10 cellular contexts compared by ENCODE assay signal in genomic region chr10:50988792-50989191, GRCh38.
DNase-seq lines count a peak whose midpoint lies in the region; ATAC-seq and TF ChIP-seq lines count a peak whose summit lies in the region.
"Had no signal": no experiment of that assay in that cellular context is flagged by ENCODE, and none has a peak within 500 bp of the region (broad histone marks: within the 10 kb centered on the region; RNA-seq: fewer than 3 reads in every experiment).

No MANE protein-coding gene starts in this region.

- H3K4me1 Mint-ChIP-seq in naive thymus-derived CD4-positive, alpha-beta T cell = peaks cover 0 to 20% (median 8%) of the 10 kb centered on the region in 7 donors

- intact Hi-C loops in heart left ventricle (cut with DNase I) (loop anchor here in 4 of 10 donors (5.0 to 10.0 kb wide), 2 partner anchors 201 to 1496 kb away; no protein-coding TSS in a partner anchor), cardiac septum (cut with DNase I) (loop anchor here (5.0 kb wide), 1 partner anchor 46 kb away; no protein-coding TSS in a partner anchor), uterus (cut with DNase I; ENCODE audit: low total_unique reads) (no loop called here)
- intact Hi-C loops in naive thymus-derived CD4-positive, alpha-beta T cell (cut with micrococcal nuclease) = loop anchor here in 1 of 2 donors (5.0 kb wide), 1 partner anchor 434 kb away; no protein-coding TSS in a partner anchor

- TF ChIP-seq CTCF in heart left ventricle (IDR thresholded peaks at IDR 0.05) (peak; percentile 18 to 60 (median 44)), SU-DHL-6 (IDR thresholded peaks at IDR 0.05; ENCODE audit: insufficient read depth, low read length, poor library complexity, severe bottlenecking) (peak; percentile 40), hepatocyte (IDR thresholded peaks at IDR 0.05; ENCODE audit: poor library complexity) (peak; percentile 52), uterus (IDR thresholded peaks at IDR 0.05) (peak; percentile 22 to 46 (median 32))

- H3K9me2 ChIP-seq in SU-DHL-6 (replicated peaks; ENCODE audit: insufficient read depth, low read length) (no peaks in the 10 kb centered on the region), hepatocyte (replicated peaks; ENCODE audit: insufficient read depth) (no peaks in the 10 kb centered on the region)

- H3K4me3 ChIP-seq in heart left ventricle = peak overlapping the region in 8 of 12 donors; percentile 15 to 90 (median 77)
- no peak overlapping the region for H3K4me3 ChIP-seq in SU-DHL-6 (ENCODE audit: insufficient read depth, low read length, poor library complexity, severe bottlenecking)
- H3K4me3 ChIP-seq in hepatocyte = no peak overlapping the region
- no peak overlapping the region for H3K4me3 ChIP-seq in uterus
- no peak overlapping the region for H3K4me3 ChIP-seq in naive thymus-derived CD4-positive, alpha-beta T cell (ENCODE audit: low read length)
- H3K4me3 ChIP-seq: SJCRH30, skin epidermis had no signal

- peaks cover 0 to 29% (median 0%) of the 10 kb centered on the region in 9 donors for H3K27me3 ChIP-seq in heart left ventricle
- H3K27me3 ChIP-seq in SU-DHL-6 (ENCODE audit: low read length) = no peaks in the 10 kb centered on the region
- peaks cover 26% of the 10 kb centered on the region for H3K27me3 ChIP-seq in hepatocyte
- no peaks in the 10 kb centered on the region for H3K27me3 ChIP-seq in uterus
- H3K27me3 ChIP-seq in naive thymus-derived CD4-positive, alpha-beta T cell (ENCODE audit: control insufficient read depth in 2 of 2, insufficient read depth in 2 of 2, low read length in 2 of 2) = peaks cover 7 to 11% of the 10 kb centered on the region in 2 donors
- H3K27me3 ChIP-seq: SJCRH30 had no signal

- H3K27ac Mint-ChIP-seq in naive thymus-derived CD4-positive, alpha-beta T cell = no peak overlapping the region

- no peaks in the 10 kb centered on the region for H3F3A ChIP-seq in SU-DHL-6 (ENCODE audit: insufficient read depth)

- peaks cover 41 to 51% (median 48%) of the 10 kb centered on the region in 5 donors for H3K27me3 Mint-ChIP-seq in naive thymus-derived CD4-positive, alpha-beta T cell

- no peaks in the 10 kb centered on the region for H3K9me3 ChIP-seq in heart left ventricle
- no peaks in the 10 kb centered on the region for H3K9me3 ChIP-seq in SU-DHL-6 (ENCODE audit: insufficient read depth, low read length)
- H3K9me3 ChIP-seq in hepatocyte (ENCODE audit: low read depth) = no peaks in the 10 kb centered on the region
- H3K9me3 ChIP-seq in uterus = no peaks in the 10 kb centered on the region
- no peaks in the 10 kb centered on the region for H3K9me3 ChIP-seq in naive thymus-derived CD4-positive, alpha-beta T cell (ENCODE audit: control insufficient read depth in 2 of 3, low read length in 3 of 3)
- H3K9me3 ChIP-seq: SJCRH30 had no signal

- H4K20me1 ChIP-seq in SU-DHL-6 (ENCODE audit: low read depth, low read length) (no peaks in the 10 kb centered on the region), hepatocyte (ENCODE audit: insufficient read depth, poor library complexity, severe bottlenecking) (no peaks in the 10 kb centered on the region)

- CTCF ChIA-PET in naive thymus-derived CD4-positive, alpha-beta T cell (lab: Charles Lee) = no interaction called here

- H2AFZ ChIP-seq in SU-DHL-6 (ENCODE audit: low read depth, low read length, severe bottlenecking) = no peak overlapping the region
- no peak overlapping the region for H2AFZ ChIP-seq in hepatocyte

- H3K79me2 ChIP-seq in SU-DHL-6 (ENCODE audit: insufficient read depth, low read length) = no peaks in the 10 kb centered on the region
- H3K79me2 ChIP-seq in hepatocyte = no peaks in the 10 kb centered on the region

- no peak overlapping the region for H3K9ac ChIP-seq in SU-DHL-6 (ENCODE audit: low read length)

- no peak overlapping the region for H3K4me3 Mint-ChIP-seq in naive thymus-derived CD4-positive, alpha-beta T cell

- H3K27ac ChIP-seq in heart left ventricle (peak overlapping the region in 9 of 12 donors; percentile 28 to 97 (median 41)), SU-DHL-6 (ENCODE audit: low read depth, low read length) (no peak overlapping the region), hepatocyte (no peak overlapping the region), uterus (no peak overlapping the region)
- H3K27ac ChIP-seq in naive thymus-derived CD4-positive, alpha-beta T cell (ENCODE audit: low read depth, low read length) = no peak overlapping the region
- H3K27ac ChIP-seq: SJCRH30, skin epidermis had no signal

- WGBS in heart left ventricle, 4 donors = 30 to 38% (median 34%) methylated on average over 4 of the region's 4 CpGs
- WGBS in hepatocyte (ENCODE audit: low lambda C conversion rate, missing lambda C conversion rate) = 48% methylated on average over 4 of the region's 4 CpGs

- TF ChIP-seq POLR2A in heart left ventricle (IDR thresholded peaks at IDR 0.05) (no peak), uterus (IDR thresholded peaks at IDR 0.05) (no peak)

- no peaks in the 10 kb centered on the region for H3K36me3 Mint-ChIP-seq in naive thymus-derived CD4-positive, alpha-beta T cell

- no peak for DNase-seq in heart left ventricle
- no peak for DNase-seq in cardiac septum (ENCODE audit: low spot score)
- DNase-seq in hepatocyte (ENCODE audit: low spot score) = peak; percentile 13
- no peak for DNase-seq in uterus
- DNase-seq in naive thymus-derived CD4-positive, alpha-beta T cell = no peak
- no peak for DNase-seq in iPS-NIHi7 (ENCODE audit: extremely low spot score)

- H3K36me3 ChIP-seq in heart left ventricle (no peaks in the 10 kb centered on the region), SU-DHL-6 (ENCODE audit: low read length) (no peaks in the 10 kb centered on the region), hepatocyte (replicated peaks; ENCODE audit: insufficient read depth, low read depth) (no peaks in the 10 kb centered on the region), uterus (no peaks in the 10 kb centered on the region)
- H3K36me3 ChIP-seq in naive thymus-derived CD4-positive, alpha-beta T cell (ENCODE audit: control insufficient read depth in 2 of 3, insufficient read depth in 3 of 3, low read length in 3 of 3) = no peaks in the 10 kb centered on the region
- H3K36me3 ChIP-seq: SJCRH30 had no signal

- peaks cover 0 to 21% (median 0%) of the 10 kb centered on the region in 12 donors for H3K4me1 ChIP-seq in heart left ventricle
- H3K4me1 ChIP-seq in hepatocyte (ENCODE audit: insufficient read depth) = peaks cover 11% of the 10 kb centered on the region
- no peaks in the 10 kb centered on the region for H3K4me1 ChIP-seq in uterus
- no peaks in the 10 kb centered on the region for H3K4me1 ChIP-seq in naive thymus-derived CD4-positive, alpha-beta T cell (ENCODE audit: control insufficient read depth in 2 of 2, insufficient read depth in 2 of 2, low read length in 2 of 2)

- H3K4me2 ChIP-seq in SU-DHL-6 (ENCODE audit: low read depth, low read length, poor library complexity, severe bottlenecking) (no peak overlapping the region), hepatocyte (peak overlapping the region; percentile 47)

- POLR2A ChIA-PET in naive thymus-derived CD4-positive, alpha-beta T cell (lab: Charles Lee) = no interaction called here

- peaks cover 0 to under 1% (median 0%) of the 10 kb centered on the region in 11 donors for H3K9me3 Mint-ChIP-seq in naive thymus-derived CD4-positive, alpha-beta T cell

- no peak for ATAC-seq in heart left ventricle
- ATAC-seq in GM21515 (IDR thresholded peaks at IDR 0.05; ENCODE audit: unreplicated experiment) = no peak
- no peak for ATAC-seq in naive thymus-derived CD4-positive, alpha-beta T cell

Comparison
In these comparisons a context has a peak if more than half of its experiments do, and no peak if none do; other contexts are left out.
1. H3K27ac ChIP-seq: peak in heart left ventricle (9 of 12); none in SU-DHL-6 (single experiment), hepatocyte (single experiment), uterus (0 of 2) and naive thymus-derived CD4-positive, alpha-beta T cell (single experiment).
2. H3K4me3 ChIP-seq: peak in heart left ventricle (8 of 12); none in SU-DHL-6 (single experiment), hepatocyte (single experiment), uterus (0 of 2) and naive thymus-derived CD4-positive, alpha-beta T cell (single experiment).
3. Peak in every context shown above with its lines, with median percentiles within 50 percentile points of each other: CTCF ChIP-seq.